In genomic region chr12:89279499-89279898, GRCh38 we compare ENCODE assay signal across 18 cellular contexts.
"Had no signal": no experiment of that assay in that cellular context is flagged by ENCODE, and none has a peak within 500 bp of the region (broad histone marks: within the 10 kb centered on the region; RNA-seq: fewer than 3 reads in every experiment).

No MANE protein-coding gene starts in this region.

- H3K27ac ChIP-seq: RWPE1 had no signal

- H3K27me3 Mint-ChIP-seq: IgD-negative memory B cell had no signal

- H3K4me3 ChIP-seq: MG63 had no signal

- H3K36me3 ChIP-seq: MG63 had no signal

- H3K27me3 ChIP-seq: MG63 had no signal

- DNase-seq: KBM-7, MG63, NCI-H1092, NCI-H1105 treated with DMSO at 0.1 percent for 48 hours, NCI-H1417 treated with DMSO at 0.1 percent for 48 hours, NCI-H1694 treated with DMSO at 0.1 percent for 48 hours, NCI-H1930, NCI-H2081 treated with DMSO at 0.1 percent for 48 hours, NCI-H2171, NCI-H226, NCI-H446, NCI-H510A, NCI-H524 treated with DMSO at 0.1 percent for 48 hours, NCI-H69, NCI-H774, SHP77 had no signal

- H3K27ac Mint-ChIP-seq: IgD-negative memory B cell had no signal

- H3K36me3 Mint-ChIP-seq: IgD-negative memory B cell had no signal

- H3K4me3 Mint-ChIP-seq: IgD-negative memory B cell had no signal

- H3K9me3 ChIP-seq: MG63 had no signal
